23 cellular contexts compared by ENCODE assay signal in genomic region chr1:6427445-6428390, GRCh38. TPM values are rescaled to one million over a fixed set of nuclear protein-coding genes. Genes with fewer than 3 reads are reported as not detected.
DNase-seq lines count a peak whose midpoint lies in the region; ATAC-seq and TF ChIP-seq lines count a peak whose summit lies in the region.
"Had no signal": no experiment of that assay in that cellular context is flagged by ENCODE, and none has a peak within 500 bp of the region (broad histone marks: within the 10 kb centered on the region; RNA-seq: fewer than 3 reads in every experiment).

No MANE protein-coding gene starts in this region.

- peaks cover 12% of the 10 kb centered on the region for H3K4me1 Mint-ChIP-seq in activated CD4-positive, alpha-beta memory T cell treated with anti-CD3 and anti-CD28 coated beads, Interleukin-2, amount 10 ng/mL, durations not matched to agents 7 days and 5 days

- H3K36me3 Mint-ChIP-seq in activated CD4-positive, alpha-beta memory T cell treated with anti-CD3 and anti-CD28 coated beads, Interleukin-2, amount 10 ng/mL, durations not matched to agents 7 days and 5 days (ENCODE audit: low read depth), result no peaks in the 10 kb centered on the region
- H3K36me3 Mint-ChIP-seq: activated naive CD4-positive, alpha-beta T cell treated with anti-CD3 and anti-CD28 coated beads, Interleukin-2, amount 50 U/mL, for 72 hours; stimulated activated naive B cell treated with anti-CD40 and anti-IgM and Interleukin-4, amounts not matched to agents 10 μg/mL and 1 μg/mL and 100 μg/mL, for 72 hours had no signal

- H3K9me3 ChIP-seq in esophagus (ENCODE audit: control insufficient read depth in 2 of 2, insufficient read depth in 1 of 2, low read depth in 1 of 2, low read length in 1 of 2), result no peaks in the 10 kb centered on the region
- H3K9me3 ChIP-seq: left lung, spleen, upper lobe of left lung had no signal

- CTCF ChIA-PET in RWPE1 (lab: Yijun Ruan, JAX), result interaction anchor here (0.6 kb wide), 1 partner anchor 240 kb away, joined by 3 read pairs; no protein-coding TSS in a partner anchor
- CTCF ChIA-PET in activated CD4-positive, alpha-beta memory T cell treated with anti-CD3 and anti-CD28 coated beads, Interleukin-2, amount 10 ng/mL, durations not matched to agents 7 days and 5 days (lab: Charles Lee), result interaction anchor here (0.9 to 1.7 kb wide), 2 partner anchors 13 to 22 kb away, joined by 3 to 7 read pairs; no protein-coding TSS in a partner anchor

- H3K4me3 ChIP-seq in esophagus (ENCODE audit: low read depth in 1 of 2, low read length in 2 of 2), result no peak overlapping the region
- H3K4me3 ChIP-seq: left lung, SJSA1, spleen, upper lobe of left lung had no signal

- H3K9me3 Mint-ChIP-seq in activated CD4-positive, alpha-beta memory T cell treated with anti-CD3 and anti-CD28 coated beads, Interleukin-2, amount 10 ng/mL, durations not matched to agents 7 days and 5 days, result no peaks in the 10 kb centered on the region
- H3K9me3 Mint-ChIP-seq: activated naive CD4-positive, alpha-beta T cell treated with anti-CD3 and anti-CD28 coated beads, Interleukin-2, amount 50 U/mL, for 72 hours; stimulated activated naive B cell treated with anti-CD40 and anti-IgM and Interleukin-4, amounts not matched to agents 10 μg/mL and 1 μg/mL and 100 μg/mL, for 72 hours had no signal

- TF ChIP-seq CTCF in RWPE1 (conservative IDR thresholded peaks at IDR 0.05; ENCODE audit: low read depth), result no peak

- H3K4me3 Mint-ChIP-seq in activated CD4-positive, alpha-beta memory T cell treated with anti-CD3 and anti-CD28 coated beads, Interleukin-2, amount 10 ng/mL, durations not matched to agents 7 days and 5 days, result no peak overlapping the region
- H3K4me3 Mint-ChIP-seq: stimulated activated naive B cell treated with anti-CD40 and anti-IgM and Interleukin-4, amounts not matched to agents 10 μg/mL and 1 μg/mL and 100 μg/mL, for 72 hours had no signal

- no peak overlapping the region for H3K27ac Mint-ChIP-seq in activated CD4-positive, alpha-beta memory T cell treated with anti-CD3 and anti-CD28 coated beads, Interleukin-2, amount 10 ng/mL, durations not matched to agents 7 days and 5 days
- H3K27ac Mint-ChIP-seq: activated naive CD4-positive, alpha-beta T cell treated with anti-CD3 and anti-CD28 coated beads, Interleukin-2, amount 50 U/mL, for 72 hours; stimulated activated naive B cell treated with anti-CD40 and anti-IgM and Interleukin-4, amounts not matched to agents 10 μg/mL and 1 μg/mL and 100 μg/mL, for 72 hours had no signal

- H3K4me1 ChIP-seq in esophagus (ENCODE audit: control insufficient read depth in 2 of 2, insufficient read depth in 2 of 2, low read length in 1 of 2), result peaks cover 3 to 40% of the 10 kb centered on the region in 2 donors

- no peaks in the 10 kb centered on the region for H3K27me3 ChIP-seq in esophagus (ENCODE audit: control insufficient read depth in 1 of 2, insufficient read depth in 2 of 2, low read length in 2 of 2)

- peaks cover 30% of the 10 kb centered on the region for H3K27me3 Mint-ChIP-seq in activated CD4-positive, alpha-beta memory T cell treated with anti-CD3 and anti-CD28 coated beads, Interleukin-2, amount 10 ng/mL, durations not matched to agents 7 days and 5 days

- POLR2A ChIA-PET in RWPE1 (lab: Yijun Ruan, JAX; ENCODE audit: low non-redundant PET), result no interaction called here
- POLR2A ChIA-PET in activated CD4-positive, alpha-beta memory T cell treated with anti-CD3 and anti-CD28 coated beads, Interleukin-2, amount 10 ng/mL, durations not matched to agents 7 days and 5 days (lab: Charles Lee), result no interaction called here

- ATAC-seq in HG02852 (IDR thresholded peaks at IDR 0.05; ENCODE audit: unreplicated experiment) (no peak), HG03442 (IDR thresholded peaks at IDR 0.05; ENCODE audit: unreplicated experiment) (no peak)
- ATAC-seq: activated naive CD4-positive, alpha-beta T cell treated with anti-CD3 and anti-CD28 coated beads, Interleukin-2, amount 50 U/mL, for 72 hours; left lung had no signal

- 60% methylated on average over 26 of the region's 26 CpGs for WGBS in esophagus, 2 donors

- H3K36me3 ChIP-seq in esophagus (ENCODE audit: control insufficient read depth in 2 of 2, insufficient read depth in 2 of 2, low read length in 1 of 2), result no peaks in the 10 kb centered on the region
- H3K36me3 ChIP-seq: brain microvascular endothelial cell, left lung, SJSA1, spleen, upper lobe of left lung had no signal

- H3K27ac ChIP-seq in RWPE1, result peak overlapping the region; percentile 88
- peak overlapping the region; percentile 36 to 77 for H3K27ac ChIP-seq in esophagus (ENCODE audit: low read depth in 2 of 2, low read length in 1 of 2)
- H3K27ac ChIP-seq: brain microvascular endothelial cell, left lung, SJSA1, spleen, upper lobe of left lung had no signal

- DNase-seq in NCI-H510A treated with DMSO at 0.1 percent for 48 hours (lab: John Stamatoyannopoulos, UW), result peak; percentile 19
- DNase-seq in NCI-H510A (lab: John Stamatoyannopoulos, UW), result no peak
- DNase-seq in RWPE1 (ENCODE audit: low spot score), result no peak
- DNase-seq in activated CD4-positive, alpha-beta memory T cell treated with anti-CD3 and anti-CD28 coated beads, Interleukin-2, amount 10 ng/mL, durations not matched to agents 7 days and 5 days, result no peak
- DNase-seq in A172 (ENCODE audit: low spot score), result no peak
- DNase-seq: activated CD4-positive, alpha-beta T cell treated with anti-CD3 and anti-CD28 coated beads for 4 hours; activated T-cell treated with anti-CD3 and anti-CD28 coated beads for 4 hours; brain microvascular endothelial cell; effector memory CD4-positive, alpha-beta T cell; NCI-H1930; posterior cingulate gyrus; spleen; stimulated activated naive B cell treated with anti-CD40 and anti-IgM and Interleukin-4, amounts not matched to agents 10 μg/mL and 1 μg/mL and 100 μg/mL, for 72 hours; T-helper 9 cell; upper lobe of left lung had no signal

RNA-seq across cellular contexts. Expression of gene ESPN, which starts 3.1 kb away (rescaled TPM):
- 10 to 100 TPM; 21.6 to 46.5 TPM for polyA plus RNA-seq in esophagus
- under 1 TPM; 0.96 to 0.98 TPM for total RNA-seq in activated CD4-positive, alpha-beta memory T cell treated with anti-CD3 and anti-CD28 coated beads, Interleukin-2, amount 10 ng/mL, durations not matched to agents 7 days and 5 days
- total RNA-seq in A172 (2014; rRNA removed; shearing (Covaris generic)), result 4.0 TPM in 1 of 2 replicates, not detected in the other
- total RNA-seq: fibroblast of villous mesenchyme, HT1080, SJSA1 had no signal

RNA-seq across cellular contexts. Expression of gene HES2, which starts 8.0 kb away (rescaled TPM):
- 10 to 100 TPM; 34.2 to 34.3 TPM for polyA plus RNA-seq in esophagus
- total RNA-seq in activated CD4-positive, alpha-beta memory T cell treated with anti-CD3 and anti-CD28 coated beads, Interleukin-2, amount 10 ng/mL, durations not matched to agents 7 days and 5 days, result under 1 TPM; 0.13 to 0.70 TPM
- 2.0 and 3.9 TPM in 2 replicates for total RNA-seq in A172 (2014; rRNA removed; shearing (Covaris generic))
- total RNA-seq: SJSA1 had no signal

RNA-seq across cellular contexts. Expression of gene ACOT7, which starts 34.2 kb away (rescaled TPM):
- polyA plus RNA-seq in esophagus, result 10 to 100 TPM; 12.3 to 39.7 TPM
- 10 to 100 TPM; 56.8 to 58.6 TPM for total RNA-seq in activated CD4-positive, alpha-beta memory T cell treated with anti-CD3 and anti-CD28 coated beads, Interleukin-2, amount 10 ng/mL, durations not matched to agents 7 days and 5 days
- 44.2 and 55.3 TPM in 2 replicates for total RNA-seq in A172 (2014; rRNA removed; shearing (Covaris generic))

RNA-seq across cellular contexts. Expression of gene TNFRSF25, which starts 38.3 kb away (rescaled TPM):
- polyA plus RNA-seq in esophagus, result 10 to 100 TPM; 23.9 to 53.9 TPM
- 10 to 100 TPM; 82.9 to 85.1 TPM for total RNA-seq in activated CD4-positive, alpha-beta memory T cell treated with anti-CD3 and anti-CD28 coated beads, Interleukin-2, amount 10 ng/mL, durations not matched to agents 7 days and 5 days
- total RNA-seq in A172 (2014; rRNA removed; shearing (Covaris generic)), result 5.1 and 6.2 TPM in 2 replicates
